In the genomic region with DNA sequence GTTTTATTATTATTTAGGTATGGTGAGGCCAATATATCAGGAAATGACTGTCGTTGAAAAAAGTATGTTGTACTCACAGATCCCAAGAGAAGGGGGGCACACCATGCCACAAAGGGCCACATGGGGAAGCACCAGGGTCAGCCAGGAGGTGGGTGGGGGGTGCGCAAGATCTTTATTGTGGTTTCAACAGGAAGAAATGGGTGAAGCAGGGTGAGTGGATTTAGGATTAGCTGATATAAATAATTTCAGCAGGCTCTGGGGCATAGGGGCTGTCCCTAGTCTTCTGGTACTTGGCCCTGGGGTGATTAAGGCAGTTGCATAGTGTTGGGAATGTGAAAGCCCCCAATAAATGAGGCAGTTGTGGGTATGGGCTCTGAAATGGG, we compare ENCODE assay signal across 11 cellular contexts. TPM values are rescaled to one million over a fixed set of nuclear protein-coding genes. Genes with fewer than 3 reads are reported as not detected.
DNase-seq lines count a peak whose midpoint lies in the region; ATAC-seq and TF ChIP-seq lines count a peak whose summit lies in the region.
"Had no signal": no experiment of that assay in that cellular context is flagged by ENCODE, and none has a peak within 500 bp of the region (broad histone marks: within the 10 kb centered on the region; RNA-seq: fewer than 3 reads in every experiment).

No MANE protein-coding gene starts in this region.

- intact Hi-C loops in left lung (cut with DNase I) = no loop called here

- peak; percentile 30 for ATAC-seq in GM18517 (IDR thresholded peaks at IDR 0.05; ENCODE audit: unreplicated experiment)
- ATAC-seq in GM21381 (IDR thresholded peaks at IDR 0.05; ENCODE audit: unreplicated experiment) = peak; percentile 13
- peak; percentile 5 for ATAC-seq in HG03196 (IDR thresholded peaks at IDR 0.05; ENCODE audit: unreplicated experiment)
- no peak for ATAC-seq in left lung

- H3K27ac ChIP-seq in iPS-20b (ENCODE audit: low read length) (no peak overlapping the region), left lung (no peak overlapping the region)
- H3K27ac ChIP-seq: parathyroid adenoma, PC-9, WERI-Rb-1 had no signal

- H3K36me3 ChIP-seq in iPS-20b (ENCODE audit: insufficient read depth, low read depth, low read length) (no peaks in the 10 kb centered on the region), left lung (no peaks in the 10 kb centered on the region), MG63 (no peaks in the 10 kb centered on the region)
- H3K36me3 ChIP-seq: WERI-Rb-1 had no signal

- no peak for DNase-seq in NCI-H82 treated with DMSO at 0.1 percent for 48 hours (lab: John Stamatoyannopoulos, UW; ENCODE audit: unreplicated experiment)
- no peak for DNase-seq in left lung
- DNase-seq in MG63 = no peak
- DNase-seq: NCI-H1436, PC-9, WERI-Rb-1 had no signal

- 0 out of 2 replicates have a peak overlapping the region, but pooled peaks have one; percentile 17 for H3K4me3 ChIP-seq in iPS-20b (ENCODE audit: low read length)
- H3K4me3 ChIP-seq in left lung = no peak overlapping the region
- H3K4me3 ChIP-seq in MG63 = no peak overlapping the region
- H3K4me3 ChIP-seq: PC-9 had no signal

- peaks cover 17% of the 10 kb centered on the region for H3K4me1 ChIP-seq in iPS-20b (ENCODE audit: insufficient read depth, low read length)
- peaks cover 0 to 16% of the 10 kb centered on the region in 2 donors for H3K4me1 ChIP-seq in left lung
- H3K4me1 ChIP-seq: parathyroid adenoma had no signal

- H3K9ac ChIP-seq in iPS-20b (ENCODE audit: low read depth, low read length) = no peak overlapping the region
- H3K9ac ChIP-seq: parathyroid adenoma had no signal

- H3K9me3 ChIP-seq in iPS-20b (ENCODE audit: insufficient read depth, low read depth, low read length) = no peaks in the 10 kb centered on the region
- H3K9me3 ChIP-seq in left lung = no peaks in the 10 kb centered on the region
- no peaks in the 10 kb centered on the region for H3K9me3 ChIP-seq in MG63

- H3K27me3 ChIP-seq in iPS-20b (ENCODE audit: insufficient read depth, low read length) (no peaks in the 10 kb centered on the region), left lung (no peaks in the 10 kb centered on the region), MG63 (no peaks in the 10 kb centered on the region)

- TF ChIP-seq CTCF in left lung (IDR thresholded peaks at IDR 0.05) = no peak

RNA-seq across cellular contexts. Expression of a gene that starts 8.6 kb away (rescaled TPM):
- 1 to 10 TPM; 1.7 to 4.2 TPM for total RNA-seq in left lung
- total RNA-seq in MG63 (2014; rRNA removed; shearing (Covaris generic); ENCODE audit: low replicate concordance) = 0.82 and 1.1 TPM in 2 replicates
